In genomic region chr2:126749537-126749936, GRCh38 we compare ENCODE assay signal across 2 cellular contexts.
TF ChIP-seq lines count a peak whose summit lies in the region.

No MANE protein-coding gene starts in this region.

TF ChIP-seq in SK-N-SH, 30 proteins besides CTCF, POLR2A, EP300 and RAD21 (continued from another document):
- TF ChIP-seq USF2 (IDR thresholded peaks at IDR 0.05; ENCODE audit: borderline replicate concordance, low read depth, low read length) (no peak), SIN3A (IDR thresholded peaks at IDR 0.05; ENCODE audit: borderline replicate concordance, low read depth, low read length) (no peak), JUND (IDR thresholded peaks at IDR 0.05) (no peak), POLR2AphosphoS5 (IDR thresholded peaks at IDR 0.05; ENCODE audit: low read depth, low read length) (no peak), NRF1 (IDR thresholded peaks at IDR 0.05; ENCODE audit: low read depth, low read length) (no peak), FOXJ3 (CRISPR knock-in tag; IDR thresholded peaks at IDR 0.05) (no peak), TCF12 (IDR thresholded peaks at IDR 0.05) (no peak), CHD2 (IDR thresholded peaks at IDR 0.05; ENCODE audit: low read length, partially characterized antibody) (no peak), ELF1 (IDR thresholded peaks at IDR 0.05) (no peak)

TF ChIP-seq in SK-N-SH treated with all-trans-retinoic acid at 6 μM for 48 hours, 23 proteins besides CTCF, POLR2A, EP300 and RAD21 (continued from another document):
- TF ChIP-seq CSRNP3 (CRISPR knock-in tag; IDR thresholded peaks at IDR 0.05) (no peak), CREB5 (CRISPR knock-in tag; IDR thresholded peaks at IDR 0.05; ENCODE audit: low read depth) (no peak), SNAI2 (CRISPR knock-in tag; IDR thresholded peaks at IDR 0.05) (no peak)
